12 cellular contexts compared by ENCODE assay signal in the genomic region with DNA sequence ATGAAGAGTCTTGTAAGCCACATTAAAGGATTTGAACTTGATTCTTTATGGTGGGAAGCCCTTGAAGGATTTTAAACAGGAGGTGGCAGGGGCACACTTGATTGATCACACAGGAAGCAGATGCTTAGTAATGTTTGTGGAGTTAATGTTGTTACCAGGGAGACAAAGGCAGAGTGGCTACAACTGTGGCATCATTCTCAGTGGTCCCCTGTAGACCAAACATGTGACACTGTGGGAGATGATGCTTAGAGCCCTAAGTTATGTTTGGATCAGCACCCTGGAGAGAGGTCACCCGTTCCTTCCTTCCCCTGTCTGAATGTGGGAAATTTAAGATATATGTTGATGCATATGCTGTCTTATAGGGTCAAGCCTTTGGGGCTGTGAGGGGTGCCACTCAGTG. TPM values are rescaled to one million over a fixed set of nuclear protein-coding genes. Genes with fewer than 3 reads are reported as not detected.
DNase-seq lines count a peak whose midpoint lies in the region; ATAC-seq and TF ChIP-seq lines count a peak whose summit lies in the region.
"Had no signal": no experiment of that assay in that cellular context is flagged by ENCODE, and none has a peak within 500 bp of the region (broad histone marks: within the 10 kb centered on the region; RNA-seq: fewer than 3 reads in every experiment).

No MANE protein-coding gene starts in this region.

- no peaks in the 10 kb centered on the region for H3K9me2 ChIP-seq in OCI-LY7 (ENCODE audit: insufficient read depth, low read length)

- peaks cover 34 to 89% (median 74%) of the 10 kb centered on the region in 4 donors for H3K4me1 Mint-ChIP-seq in CD4-positive, CD25-positive, alpha-beta regulatory T cell

- peaks cover 13% of the 10 kb centered on the region for H3K36me3 ChIP-seq in CD4-positive, CD25-positive, alpha-beta regulatory T cell (ENCODE audit: control insufficient read depth, insufficient read depth, low read length)
- H3K36me3 ChIP-seq in OCI-LY7 (ENCODE audit: insufficient read depth, low read length) (peaks cover 55% of the 10 kb centered on the region), ovary (no peaks in the 10 kb centered on the region)

- POLR2A ChIA-PET in OCI-LY7 (lab: Charles Lee): interaction anchor here (0.5 kb wide), 1 partner anchor 32 kb away, joined by 3 read pairs; no protein-coding TSS in a partner anchor

- intact Hi-C loops in OCI-LY7 (cut with micrococcal nuclease; ENCODE audit: unreplicated experiment): no loop called here
- intact Hi-C loops in ovary (cut with DNase I): no loop called here

- no peak for TF ChIP-seq EP300 in ovary (IDR thresholded peaks at IDR 0.05)

- CTCF ChIA-PET in OCI-LY7 (lab: Charles Lee; ENCODE audit: unreplicated experiment): interaction anchor here (1.8 kb wide), 1 partner anchor 10 kb away, joined by 4 read pairs; no protein-coding TSS in a partner anchor

- no peak overlapping the region for H2AFZ ChIP-seq in OCI-LY7 (ENCODE audit: low read length)

- no peaks in the 10 kb centered on the region for H3K9me3 ChIP-seq in CD4-positive, CD25-positive, alpha-beta regulatory T cell (ENCODE audit: control insufficient read depth in 2 of 2, low read length in 2 of 2)
- no peaks in the 10 kb centered on the region for H3K9me3 ChIP-seq in OCI-LY7 (ENCODE audit: low read length)
- H3K9me3 ChIP-seq in ovary: no peaks in the 10 kb centered on the region

- peak in 2 of 3 donors; percentile 19 to 28 for DNase-seq in CD4-positive, CD25-positive, alpha-beta regulatory T cell
- DNase-seq in EH (ENCODE audit: low read depth): peak; percentile 32
- DNase-seq in OCI-LY7 (ENCODE audit: low spot score): peak; percentile 43
- DNase-seq in iris pigment epithelial cell (ENCODE audit: low read depth): peak; percentile 22
- DNase-seq in KG1 (lab: John Stamatoyannopoulos, UW): no peak
- no peak for DNase-seq in ovary
- DNase-seq: mammary epithelial cell, OCI-M1 had no signal

- peak overlapping the region; percentile 39 for H3K4me2 ChIP-seq in OCI-LY7 (ENCODE audit: low read length)
- H3K4me2 ChIP-seq: KMS-11 had no signal

- no TSS peak for BruUV-seq in OCI-LY7 (replicated peaks; lab: Mats Ljungman, UMichigan)

- TF ChIP-seq CTCF in OCI-LY7 (conservative IDR thresholded peaks at IDR 0.05; ENCODE audit: low read length): no peak
- TF ChIP-seq CTCF in ovary (IDR thresholded peaks at IDR 0.05): no peak

- H3K79me2 ChIP-seq in OCI-LY7 (ENCODE audit: insufficient read depth, low read depth, low read length): peaks cover 64% of the 10 kb centered on the region; the same call in 1 of the 2 replicates

- H3K36me3 Mint-ChIP-seq in CD4-positive, CD25-positive, alpha-beta regulatory T cell: peaks cover 3% of the 10 kb centered on the region

- H3K27ac Mint-ChIP-seq in CD4-positive, CD25-positive, alpha-beta regulatory T cell: peak overlapping the region in 2 of 3 donors; percentile 15 to 47

- H3K9me3 Mint-ChIP-seq in CD4-positive, CD25-positive, alpha-beta regulatory T cell: no peaks in the 10 kb centered on the region

- H3K27me3 Mint-ChIP-seq in CD4-positive, CD25-positive, alpha-beta regulatory T cell: no peaks in the 10 kb centered on the region

- no peak overlapping the region for H3K4me3 ChIP-seq in CD4-positive, CD25-positive, alpha-beta regulatory T cell (ENCODE audit: low read depth, low read length)
- H3K4me3 ChIP-seq in OCI-LY7 (ENCODE audit: low read depth, low read length, poor library complexity, severe bottlenecking) (no peak overlapping the region), ovary (no peak overlapping the region)

- no peak for TF ChIP-seq POLR2A in ovary (IDR thresholded peaks at IDR 0.05)

- WGBS in ovary, 3 donors: 29 to 38% (median 33%) methylated on average over 1 of the region's 1 CpG

- H3K4me3 Mint-ChIP-seq in CD4-positive, CD25-positive, alpha-beta regulatory T cell: peak overlapping the region in 1 of 4 donors; percentile 15

- peaks cover 8% of the 10 kb centered on the region; the same call in 1 of the 2 replicates for H4K20me1 ChIP-seq in OCI-LY7 (ENCODE audit: insufficient read depth, low read length)

- H3K27ac ChIP-seq in CD4-positive, CD25-positive, alpha-beta regulatory T cell (ENCODE audit: insufficient read depth, low read length, poor library complexity, severe bottlenecking): peak overlapping the region; percentile 24
- H3K27ac ChIP-seq in OCI-LY7 (ENCODE audit: low read depth, low read length, poor library complexity, severe bottlenecking) (no peak overlapping the region), ovary (no peak overlapping the region)
- H3K27ac ChIP-seq: KMS-11 had no signal

- H3K27me3 ChIP-seq in CD4-positive, CD25-positive, alpha-beta regulatory T cell (ENCODE audit: control insufficient read depth, insufficient read depth, low read length): no peaks in the 10 kb centered on the region
- H3K27me3 ChIP-seq in ovary: no peaks in the 10 kb centered on the region

- H3K4me1 ChIP-seq in CD4-positive, CD25-positive, alpha-beta regulatory T cell (ENCODE audit: control insufficient read depth, insufficient read depth, low read length, poor library complexity, severe bottlenecking): peaks cover 25% of the 10 kb centered on the region
- H3K4me1 ChIP-seq in OCI-LY7 (ENCODE audit: insufficient read depth, low read length, poor library complexity, severe bottlenecking) (peaks cover 19% of the 10 kb centered on the region), ovary (ENCODE audit: insufficient read depth) (peaks cover 10% of the 10 kb centered on the region)

- ATAC-seq in CD4-positive, CD25-positive, alpha-beta regulatory T cell (ENCODE audit: low read depth in 2 of 2): peak; percentile 52 to 57
- no peak for ATAC-seq in HG02981 (IDR thresholded peaks at IDR 0.05; ENCODE audit: unreplicated experiment)
- ATAC-seq in HG02588 (IDR thresholded peaks at IDR 0.05; ENCODE audit: unreplicated experiment): no peak
- ATAC-seq: sciatic nerve had no signal

RNA-seq across cellular contexts. Expression of a gene that starts 53.2 kb away (rescaled TPM):
- total RNA-seq in CD4-positive, CD25-positive, alpha-beta regulatory T cell: 21.6 TPM
- 10 to 100 TPM; 21.1 to 29.0 (median 23.3) TPM for polyA plus RNA-seq in CD4-positive, CD25-positive, alpha-beta regulatory T cell
- total RNA-seq in OCI-LY7 (2014; rRNA removed; shearing (Covaris generic)): 104 and 112 TPM in 2 replicates
- total RNA-seq in OCI-LY7 (2022) (130 and 140 TPM in 2 replicates), ovary (10 to 100 TPM; 29.1 to 85.8 (median 36.1) TPM)
- 10 to 100 TPM; 30.2 to 54.2 TPM for polyA plus RNA-seq in ovary

Comparison
In these comparisons a context has a peak if more than half of its experiments do, and no peak if none do; other contexts are left out.
1. ATAC-seq: peak in CD4-positive, CD25-positive, alpha-beta regulatory T cell (2 of 2); none in HG02981 (single experiment) and HG02588 (single experiment).
2. DNase-seq: peak in CD4-positive, CD25-positive, alpha-beta regulatory T cell (2 of 3), EH (single experiment), OCI-LY7 (single experiment) and iris pigment epithelial cell (single experiment); none in KG1 (single experiment) and ovary (0 of 5).